In the genomic region with DNA sequence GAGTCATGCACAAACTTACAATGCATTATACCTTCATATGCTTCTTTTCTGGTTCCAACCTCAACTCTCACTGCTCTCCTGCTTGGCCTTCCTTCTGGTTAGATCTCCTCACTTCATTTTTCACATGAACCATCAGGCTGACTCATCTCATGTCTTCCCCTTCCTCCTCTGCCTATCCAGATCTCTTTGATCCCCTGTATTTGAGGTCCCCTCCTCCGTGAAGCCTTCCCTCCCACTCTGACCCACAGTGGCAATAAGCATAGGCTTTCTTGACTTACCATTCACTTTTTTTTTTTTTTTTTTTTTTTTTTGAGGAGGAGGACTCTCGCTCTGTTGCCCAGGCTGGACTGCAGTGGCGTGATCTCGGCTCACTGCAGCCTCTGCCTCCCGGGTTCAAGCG, we compare ENCODE assay signal across 18 cellular contexts. TPM values are rescaled to one million over a fixed set of nuclear protein-coding genes. Genes with fewer than 3 reads are reported as not detected.
"Had no signal": no experiment of that assay in that cellular context is flagged by ENCODE, and none has a peak within 500 bp of the region (broad histone marks: within the 10 kb centered on the region; RNA-seq: fewer than 3 reads in every experiment).

No MANE protein-coding gene starts in this region.

- ATAC-seq: gastroesophageal sphincter; heart right ventricle; natural killer cell treated with Interleukin-12 subunit alpha and Interleukin-12 subunit beta and Interleukin-15 and Interleukin-18, amount 100 ng/mL, for 72 hours had no signal

- H3K9me3 ChIP-seq: esophagus muscularis mucosa, gastroesophageal sphincter, heart right ventricle, left lung, neutrophil, SK-N-SH had no signal

- DNase-seq: activated CD8-positive, alpha-beta memory T cell treated with anti-CD3 and anti-CD28 coated beads, Interleukin-2, amount 50 U/mL, for 4 hours; amygdala; dermis blood vessel endothelial cell; effector memory CD4-positive, alpha-beta T cell; heart right ventricle; left lung; SHP77 treated with DMSO at 0.1 percent for 48 hours; SK-N-SH; stimulated activated CD4-positive, alpha-beta T cell treated with anti-CD3 and anti-CD28 coated beads, Interleukin-2, amount 100 ng/mL, for 48 hours; T1000 had no signal

- H3K27ac ChIP-seq: cardiac muscle cell, esophagus muscularis mucosa, gastroesophageal sphincter, heart right ventricle, left lung, neutrophil had no signal

- H3K27me3 Mint-ChIP-seq: activated naive CD4-positive, alpha-beta T cell treated with anti-CD3 and anti-CD28 coated beads, Interleukin-2, amount 50 U/mL, for 24 hours had no signal

- H3K4me3 Mint-ChIP-seq: activated naive CD4-positive, alpha-beta T cell treated with anti-CD3 and anti-CD28 coated beads, Interleukin-2, amount 50 U/mL, for 24 hours; mesothelial cell of epicardium; natural killer cell treated with Interleukin-12 subunit alpha and Interleukin-12 subunit beta and Interleukin-15 and Interleukin-18, amount 100 ng/mL, for 72 hours had no signal

- H3K36me3 ChIP-seq: cardiac muscle cell, esophagus muscularis mucosa, gastroesophageal sphincter, heart right ventricle, left lung, neutrophil had no signal

- H3K36me3 Mint-ChIP-seq: activated naive CD4-positive, alpha-beta T cell treated with anti-CD3 and anti-CD28 coated beads, Interleukin-2, amount 50 U/mL, for 24 hours; mesothelial cell of epicardium; natural killer cell treated with Interleukin-12 subunit alpha and Interleukin-12 subunit beta and Interleukin-15 and Interleukin-18, amount 100 ng/mL, for 72 hours had no signal

- H3K4me1 ChIP-seq: esophagus muscularis mucosa, gastroesophageal sphincter, heart right ventricle had no signal

- H3K27me3 ChIP-seq: cardiac muscle cell, esophagus muscularis mucosa, gastroesophageal sphincter, left lung, neutrophil had no signal

- H3K9me3 Mint-ChIP-seq: activated naive CD4-positive, alpha-beta T cell treated with anti-CD3 and anti-CD28 coated beads, Interleukin-2, amount 50 U/mL, for 24 hours; mesothelial cell of epicardium; natural killer cell treated with Interleukin-12 subunit alpha and Interleukin-12 subunit beta and Interleukin-15 and Interleukin-18, amount 100 ng/mL, for 72 hours had no signal

- H3K4me3 ChIP-seq: cardiac muscle cell, esophagus muscularis mucosa, gastroesophageal sphincter, heart right ventricle, left lung had no signal

- H3K27ac Mint-ChIP-seq: activated naive CD4-positive, alpha-beta T cell treated with anti-CD3 and anti-CD28 coated beads, Interleukin-2, amount 50 U/mL, for 24 hours; mesothelial cell of epicardium; natural killer cell treated with Interleukin-12 subunit alpha and Interleukin-12 subunit beta and Interleukin-15 and Interleukin-18, amount 100 ng/mL, for 72 hours had no signal

RNA-seq across cellular contexts. Expression of a gene that starts 14.7 kb away (rescaled TPM):
- total RNA-seq: lung microvascular endothelial cell had no signal
